ENCODE assay signal across 15 cellular contexts in genomic region chr1:23475134-23475628, GRCh38. TPM values are rescaled to one million over a fixed set of nuclear protein-coding genes. Genes with fewer than 3 reads are reported as not detected.
DNase-seq lines count a peak whose midpoint lies in the region; ATAC-seq, FAIRE-seq and TF ChIP-seq lines count a peak whose summit lies in the region.
"Had no signal": no experiment of that assay in that cellular context is flagged by ENCODE, and none has a peak within 500 bp of the region (broad histone marks: within the 10 kb centered on the region; RNA-seq: fewer than 3 reads in every experiment).

No MANE protein-coding gene starts in this region.

- no peak overlapping the region for H3K4me2 ChIP-seq in HepG2 (ENCODE audit: low read depth, low read length)
- peak overlapping the region; percentile 35 for H3K4me2 ChIP-seq in astrocyte (ENCODE audit: low read length)
- H3K4me2 ChIP-seq: GM23338 had no signal

- intact Hi-C loops in HepG2 (cut with micrococcal nuclease; ENCODE audit: unreplicated experiment), result no loop called here

- no peaks in the 10 kb centered on the region for H3K27me3 Mint-ChIP-seq in astrocyte (ENCODE audit: low read depth, unreplicated experiment)
- H3K27me3 Mint-ChIP-seq in immature natural killer cell (ENCODE audit: low read depth in 3 of 3), result peaks cover 2 to 8% (median 4%) of the 10 kb centered on the region in 3 donors

- H2AFZ ChIP-seq in HepG2 (ENCODE audit: low read length) (no peak overlapping the region), astrocyte (ENCODE audit: low read depth, low read length) (no peak overlapping the region)
- H2AFZ ChIP-seq: GM23338 had no signal

- H3K36me3 ChIP-seq in liver (ENCODE audit: control insufficient read depth in 4 of 4, insufficient read depth in 3 of 4, low read depth in 1 of 4, low read length in 3 of 4) (no peaks in the 10 kb centered on the region), HepG2 (replicated peaks in 1 of 2; ENCODE audit: control insufficient read depth in 1 of 2, insufficient read depth in 2 of 2, low read length in 2 of 2) (no peaks in the 10 kb centered on the region), astrocyte (ENCODE audit: insufficient read depth, low read length) (no peaks in the 10 kb centered on the region)
- H3K36me3 ChIP-seq: colonic mucosa had no signal

- H3K27me3 ChIP-seq in liver (ENCODE audit: control insufficient read depth in 4 of 4, insufficient read depth in 4 of 4, low read length in 3 of 4) (no peaks in the 10 kb centered on the region), HepG2 (ENCODE audit: control insufficient read depth in 1 of 2, insufficient read depth in 2 of 2, low read length in 2 of 2) (no peaks in the 10 kb centered on the region), astrocyte (ENCODE audit: insufficient read depth, low read length) (no peaks in the 10 kb centered on the region)
- H3K27me3 ChIP-seq: colonic mucosa had no signal

- DNase-seq in HepG2 (ENCODE audit: low spot score), result no peak
- DNase-seq in astrocyte (ENCODE audit: low read depth), result peak; percentile 95
- peak; percentile 65 for DNase-seq in inferior parietal cortex (ENCODE audit: extremely low spot score)
- DNase-seq in activated CD4-positive, CD25-positive, alpha-beta regulatory T cell treated with anti-CD3 and anti-CD28 coated beads, Interleukin-2, amount 50 U/mL, for 72 hours, result no peak
- DNase-seq in NCI-H1105 treated with DMSO at 0.1 percent for 48 hours (lab: John Stamatoyannopoulos, UW), result no peak
- no peak for DNase-seq in immature natural killer cell
- DNase-seq: CD4-positive, CD25-positive, alpha-beta regulatory T cell; colonic mucosa; NCI-H2107 had no signal

- no peak for TF ChIP-seq RAD21 in liver (IDR thresholded peaks at IDR 0.05)
- no peak for TF ChIP-seq RAD21 in HepG2 (CRISPR knock-in tag; IDR thresholded peaks at IDR 0.05)

- H3K4me3 ChIP-seq in liver (ENCODE audit: low read depth in 1 of 3, low read length in 3 of 3), result no peak overlapping the region
- no peak overlapping the region for H3K4me3 ChIP-seq in HepG2 (replicated peaks in 1 of 3; ENCODE audit: insufficient read depth in 1 of 3, low read depth in 2 of 3, low read length in 3 of 3)
- H3K4me3 ChIP-seq in astrocyte (ENCODE audit: insufficient read depth, low read depth, low read length), result no peak overlapping the region
- H3K4me3 ChIP-seq: colonic mucosa, GM23338, SK-N-MC had no signal

- H4K20me1 ChIP-seq in HepG2 (ENCODE audit: insufficient read depth, low read length) (no peaks in the 10 kb centered on the region), astrocyte (ENCODE audit: insufficient read depth, low read length) (peaks cover 62% of the 10 kb centered on the region)

- peaks cover 14% of the 10 kb centered on the region for H3K36me3 Mint-ChIP-seq in astrocyte (ENCODE audit: low read depth, unreplicated experiment)
- H3K36me3 Mint-ChIP-seq in immature natural killer cell, result no peaks in the 10 kb centered on the region
- H3K36me3 Mint-ChIP-seq: CD4-positive, CD25-positive, alpha-beta regulatory T cell; stimulated activated memory B cell treated with anti-CD40 and anti-IgM and Interleukin-4, amounts not matched to agents 10 μg/mL and 1 μg/mL and 100 μg/mL, for 72 hours had no signal

- TF ChIP-seq CTCF in liver (IDR thresholded peaks at IDR 0.05; ENCODE audit: low read depth, low read length, missing input control) (no peak), HepG2 (CRISPR knock-in tag; IDR thresholded peaks at IDR 0.05) (no peak), astrocyte (IDR thresholded peaks at IDR 0.05; ENCODE audit: insufficient read depth, low read depth, low read length) (no peak)

- BruUV-seq in HepG2 (replicated peaks; lab: Mats Ljungman, UMichigan), result no TSS peak

- H3K9me3 Mint-ChIP-seq in astrocyte (ENCODE audit: unreplicated experiment) (no peaks in the 10 kb centered on the region), immature natural killer cell (no peaks in the 10 kb centered on the region)
- H3K9me3 Mint-ChIP-seq: CD4-positive, CD25-positive, alpha-beta regulatory T cell; GM23338; stimulated activated memory B cell treated with anti-CD40 and anti-IgM and Interleukin-4, amounts not matched to agents 10 μg/mL and 1 μg/mL and 100 μg/mL, for 72 hours had no signal

- H3K9me3 ChIP-seq in liver (ENCODE audit: control insufficient read depth in 4 of 4, low read length in 3 of 4) (no peaks in the 10 kb centered on the region), HepG2 (ENCODE audit: low read length) (no peaks in the 10 kb centered on the region), astrocyte (ENCODE audit: insufficient read depth, low read depth, low read length) (no peaks in the 10 kb centered on the region)
- H3K9me3 ChIP-seq: colonic mucosa had no signal

- peaks cover 56% of the 10 kb centered on the region for H3K79me2 ChIP-seq in HepG2 (ENCODE audit: insufficient read depth, low read length)
- H3K79me2 ChIP-seq in astrocyte (ENCODE audit: insufficient read depth, low read length), result no peaks in the 10 kb centered on the region

- WGBS in liver, result 62% methylated on average over 6 of the region's 6 CpGs
- WGBS in HepG2 (ENCODE audit: low lambda C conversion rate), result 95% methylated on average over 6 of the region's 6 CpGs

- POLR2A ChIA-PET in HepG2 (lab: Yijun Ruan, JAX), result interaction anchor here (0.7 to 0.9 kb wide), 2 partner anchors 9 to 16 kb away, joined by 4 to 5 read pairs; partner anchors contain the start of gene ASAP3

- ATAC-seq in HepG2, result no peak
- no peak for ATAC-seq in GM18505 (IDR thresholded peaks at IDR 0.05; ENCODE audit: unreplicated experiment)
- ATAC-seq: GM23338; stimulated activated memory B cell treated with anti-CD40 and anti-IgM and Interleukin-4, amounts not matched to agents 10 μg/mL and 1 μg/mL and 100 μg/mL, for 72 hours had no signal

- H3K27ac ChIP-seq in liver (ENCODE audit: low read depth in 1 of 2, low read length in 2 of 2), result peak overlapping the region in 1 of 2 donors; percentile 52
- H3K27ac ChIP-seq in HepG2 (ENCODE audit: extremely low read length, insufficient read depth, low read length), result no peak overlapping the region
- H3K27ac ChIP-seq in astrocyte (ENCODE audit: low read depth, low read length), result peak overlapping the region; percentile 48
- H3K27ac ChIP-seq: colonic mucosa, SK-N-MC had no signal

- CTCF ChIA-PET in HepG2 (lab: Yijun Ruan, JAX; ENCODE audit: low intra/inter-chr PET ratio, low total read pairs), result no interaction called here

- H3K4me3 Mint-ChIP-seq in astrocyte (ENCODE audit: unreplicated experiment) (no peak overlapping the region), immature natural killer cell (no peak overlapping the region)
- H3K4me3 Mint-ChIP-seq: CD4-positive, CD25-positive, alpha-beta regulatory T cell; GM23338; stimulated activated memory B cell treated with anti-CD40 and anti-IgM and Interleukin-4, amounts not matched to agents 10 μg/mL and 1 μg/mL and 100 μg/mL, for 72 hours had no signal

- FAIRE-seq in HepG2 (lab: Jason Lieb, UNC) (no peak), astrocyte (lab: Jason Lieb, UNC) (peak; percentile 65)
- FAIRE-seq: GM18507 had no signal

- in situ Hi-C loops in HepG2 (cut with HindIII; ENCODE audit: extremely low pct_ligation_motif_present, low pct_unique_long_range_greater_than_20kb), result no loop called here

- TF ChIP-seq POLR2A in HepG2 (IDR thresholded peaks at IDR 0.05; ENCODE audit: insufficient read depth in 1 of 2, low read depth in 2 of 2, low read length in 2 of 2) (no peak), GM18505 (IDR thresholded peaks at IDR 0.05; ENCODE audit: borderline replicate concordance, extremely low read depth, insufficient read depth, insufficient read length) (no peak)

- TF ChIP-seq EP300 in HepG2 (IDR thresholded peaks at IDR 0.05; ENCODE audit: low read depth in 2 of 2, low read length in 2 of 2) (no peak), HepG2 (CRISPR knock-in tag; IDR thresholded peaks at IDR 0.05; ENCODE audit: borderline replicate concordance) (no peak)

- H3K27ac Mint-ChIP-seq in astrocyte (ENCODE audit: unreplicated experiment) (peak overlapping the region; percentile 48), immature natural killer cell (no peak overlapping the region)
- H3K27ac Mint-ChIP-seq: CD4-positive, CD25-positive, alpha-beta regulatory T cell; GM23338; stimulated activated memory B cell treated with anti-CD40 and anti-IgM and Interleukin-4, amounts not matched to agents 10 μg/mL and 1 μg/mL and 100 μg/mL, for 72 hours had no signal

- no peak overlapping the region for H3K9ac ChIP-seq in liver (ENCODE audit: low read depth in 1 of 2, low read length in 2 of 2)
- no peak overlapping the region for H3K9ac ChIP-seq in HepG2 (ENCODE audit: insufficient read depth, low read depth, low read length)
- peak overlapping the region; percentile 0 for H3K9ac ChIP-seq in astrocyte (ENCODE audit: low read length)

- H3K4me1 Mint-ChIP-seq in astrocyte (ENCODE audit: low read depth, unreplicated experiment) (peaks cover 41% of the 10 kb centered on the region), immature natural killer cell (no peaks in the 10 kb centered on the region)

- H3K4me1 ChIP-seq in liver (ENCODE audit: control insufficient read depth in 4 of 4, insufficient read depth in 4 of 4, low read length in 3 of 4) (peaks cover 23 to 79% (median 64%) of the 10 kb centered on the region in 4 donors), HepG2 (ENCODE audit: insufficient read depth, low read length) (peaks cover 83% of the 10 kb centered on the region), astrocyte (ENCODE audit: insufficient read depth, low read length) (peaks cover 15% of the 10 kb centered on the region)
- H3K4me1 ChIP-seq: colonic mucosa had no signal

RNA-seq across cellular contexts. Expression of gene ASAP3, which starts 8.8 kb away (rescaled TPM):
- total RNA-seq in liver (10 to 100 TPM; 20.9 to 25.9 TPM), HepG2 (2016; rRNA removed; fragmentation: Illumina TruSeq; extraction: Trizol) (28.6 and 37.0 TPM in 2 replicates), astrocyte (32.1 and 33.5 TPM in 2 replicates)
- polyA plus RNA-seq in liver (10 to 100 TPM in 1 of 2 donors, 1 to 10 TPM in 1; 8.3 to 12.5 TPM), HepG2 (2011; rRNA removed) (32.6 and 39.4 TPM in 2 replicates), immature natural killer cell (not detected)
- total RNA-seq in HepG2 (2016; cell fraction: cytosol; rRNA removed; fragmentation: Illumina TruSeq; extraction: Trizol; ENCODE audit: low read depth), result 2.7 and 3.4 TPM in 2 replicates
- total RNA-seq in HepG2 (2016; cell fraction: insoluble cytoplasmic fraction; rRNA removed; fragmentation: Illumina TruSeq; extraction: Trizol), result 22.9 and 36.7 TPM in 2 replicates
- 11.2 and 12.2 TPM in 2 replicates for total RNA-seq in HepG2 (2016; cell fraction: membrane; rRNA removed; fragmentation: Illumina TruSeq; extraction: Trizol)
- total RNA-seq in HepG2 (2016; cell fraction: nucleus; rRNA removed; fragmentation: Illumina TruSeq; extraction: Trizol), result 38.3 and 42.3 TPM in 2 replicates
- polyA plus RNA-seq in HepG2 (2011; cell fraction: cytosol; rRNA removed), result 15.0 and 17.0 TPM in 2 replicates
- polyA plus RNA-seq in HepG2 (2011; cell fraction: nucleus; rRNA removed), result 159 and 182 TPM in 2 replicates
- 11.8 and 19.4 TPM in 2 replicates for polyA plus RNA-seq in HepG2 (2012)
- 1.9 and 2.7 TPM in 2 replicates for polyA plus RNA-seq in HepG2 (2016; cell fraction: cytosol; fragmentation: Illumina TruSeq; extraction: Trizol; ENCODE audit: low read depth)
- 17.8 and 23.3 TPM in 2 replicates for polyA plus RNA-seq in HepG2 (2016; cell fraction: insoluble cytoplasmic fraction; fragmentation: Illumina TruSeq; extraction: Trizol; ENCODE audit: low read depth)
- polyA plus RNA-seq in HepG2 (2016; cell fraction: membrane; fragmentation: Illumina TruSeq; extraction: Trizol; ENCODE audit: low read depth), result 5.9 and 6.1 TPM in 2 replicates
- polyA plus RNA-seq in HepG2 (2016; cell fraction: nucleus; fragmentation: Illumina TruSeq; extraction: Trizol; ENCODE audit: insufficient read depth, low read depth), result 81.5 and 89.0 TPM in 2 replicates
- polyA minus RNA-seq in HepG2 (2011; rRNA and poly(A)+ RNA removed; ENCODE audit: low replicate concordance), result 8.3 and 44.4 TPM in 2 replicates
- polyA minus RNA-seq in HepG2 (2011; cell fraction: cytosol; rRNA and poly(A)+ RNA removed), result 11.9 and 18.9 TPM in 2 replicates
- polyA minus RNA-seq in HepG2 (2011; cell fraction: nucleus; rRNA and poly(A)+ RNA removed), result 19.4 and 24.2 TPM in 2 replicates

RNA-seq across cellular contexts. Expression of gene TCEA3, which starts 50.6 kb away (rescaled TPM):
- total RNA-seq in liver (10 to 100 TPM; 29.6 to 49.3 TPM), HepG2 (2016; rRNA removed; fragmentation: Illumina TruSeq; extraction: Trizol) (81.5 and 84.6 TPM in 2 replicates), astrocyte (3.3 and 3.4 TPM in 2 replicates)
- polyA plus RNA-seq in liver (100 to 1,000 TPM in 1 of 2 donors, 10 to 100 TPM in 1; 45.8 to 142 TPM), HepG2 (2011; rRNA removed) (55.5 and 57.9 TPM in 2 replicates), immature natural killer cell (1 to 10 TPM in 2 of 3 donors, under 1 TPM in 1; 0.71 to 2.4 (median 1.1) TPM)
- total RNA-seq in HepG2 (2016; cell fraction: cytosol; rRNA removed; fragmentation: Illumina TruSeq; extraction: Trizol; ENCODE audit: low read depth), result 62.6 and 67.5 TPM in 2 replicates
- 77.6 and 83.3 TPM in 2 replicates for total RNA-seq in HepG2 (2016; cell fraction: insoluble cytoplasmic fraction; rRNA removed; fragmentation: Illumina TruSeq; extraction: Trizol)
- total RNA-seq in HepG2 (2016; cell fraction: membrane; rRNA removed; fragmentation: Illumina TruSeq; extraction: Trizol), result 58.1 and 63.2 TPM in 2 replicates
- 55.6 and 64.4 TPM in 2 replicates for total RNA-seq in HepG2 (2016; cell fraction: nucleus; rRNA removed; fragmentation: Illumina TruSeq; extraction: Trizol)
- 41.6 and 53.2 TPM in 2 replicates for polyA plus RNA-seq in HepG2 (2011; cell fraction: cytosol; rRNA removed)
- 94.8 and 103 TPM in 2 replicates for polyA plus RNA-seq in HepG2 (2011; cell fraction: nucleus; rRNA removed)
- polyA plus RNA-seq in HepG2 (2012), result 43.1 and 68.0 TPM in 2 replicates
- polyA plus RNA-seq in HepG2 (2016; cell fraction: cytosol; fragmentation: Illumina TruSeq; extraction: Trizol; ENCODE audit: low read depth), result 77.6 and 80.8 TPM in 2 replicates
- 107 and 119 TPM in 2 replicates for polyA plus RNA-seq in HepG2 (2016; cell fraction: insoluble cytoplasmic fraction; fragmentation: Illumina TruSeq; extraction: Trizol; ENCODE audit: low read depth)
- 67.2 and 70.2 TPM in 2 replicates for polyA plus RNA-seq in HepG2 (2016; cell fraction: membrane; fragmentation: Illumina TruSeq; extraction: Trizol; ENCODE audit: low read depth)
- 133 and 140 TPM in 2 replicates for polyA plus RNA-seq in HepG2 (2016; cell fraction: nucleus; fragmentation: Illumina TruSeq; extraction: Trizol; ENCODE audit: insufficient read depth, low read depth)
- polyA minus RNA-seq in HepG2 (2011; rRNA and poly(A)+ RNA removed; ENCODE audit: low replicate concordance), result 2.4 and 21.3 TPM in 2 replicates
- 14.4 and 14.5 TPM in 2 replicates for polyA minus RNA-seq in HepG2 (2011; cell fraction: cytosol; rRNA and poly(A)+ RNA removed)
- 28.3 and 31.7 TPM in 2 replicates for polyA minus RNA-seq in HepG2 (2011; cell fraction: nucleus; rRNA and poly(A)+ RNA removed)
- total RNA-seq: GM23338 had no signal
- polyA plus RNA-seq: GM23338 had no signal

RNA-seq across cellular contexts. Expression of gene E2F2, which starts 55.9 kb away (rescaled TPM):
- total RNA-seq in liver, result 10 to 100 TPM in 1 of 2 donors, under 1 TPM in 1; 0.08 to 79.9 TPM
- polyA plus RNA-seq in liver, result under 1 TPM; 0.36 to 0.53 TPM
- 5.7 and 6.6 TPM in 2 replicates for total RNA-seq in HepG2 (2016; rRNA removed; fragmentation: Illumina TruSeq; extraction: Trizol)
- 1.1 and 1.3 TPM in 2 replicates for total RNA-seq in HepG2 (2016; cell fraction: cytosol; rRNA removed; fragmentation: Illumina TruSeq; extraction: Trizol; ENCODE audit: low read depth)
- 4.9 and 6.0 TPM in 2 replicates for total RNA-seq in HepG2 (2016; cell fraction: insoluble cytoplasmic fraction; rRNA removed; fragmentation: Illumina TruSeq; extraction: Trizol)
- total RNA-seq in HepG2 (2016; cell fraction: membrane; rRNA removed; fragmentation: Illumina TruSeq; extraction: Trizol), result 2.6 TPM in 2 replicates
- total RNA-seq in HepG2 (2016; cell fraction: nucleus; rRNA removed; fragmentation: Illumina TruSeq; extraction: Trizol), result 5.1 and 7.1 TPM in 2 replicates
- 0.50 and 0.65 TPM in 2 replicates for polyA plus RNA-seq in HepG2 (2011; rRNA removed)
- 0.29 and 0.35 TPM in 2 replicates for polyA plus RNA-seq in HepG2 (2011; cell fraction: cytosol; rRNA removed)
- 1.9 TPM in 2 replicates for polyA plus RNA-seq in HepG2 (2011; cell fraction: nucleus; rRNA removed)
- 0.63 and 1.4 TPM in 2 replicates for polyA plus RNA-seq in HepG2 (2012)
- polyA plus RNA-seq in HepG2 (2016; cell fraction: cytosol; fragmentation: Illumina TruSeq; extraction: Trizol; ENCODE audit: low read depth), result 0.24 and 0.26 TPM in 2 replicates
- polyA plus RNA-seq in HepG2 (2016; cell fraction: insoluble cytoplasmic fraction; fragmentation: Illumina TruSeq; extraction: Trizol; ENCODE audit: low read depth), result 3.4 and 4.2 TPM in 2 replicates
- 0.62 and 0.69 TPM in 2 replicates for polyA plus RNA-seq in HepG2 (2016; cell fraction: membrane; fragmentation: Illumina TruSeq; extraction: Trizol; ENCODE audit: low read depth)
- 12.8 and 14.2 TPM in 2 replicates for polyA plus RNA-seq in HepG2 (2016; cell fraction: nucleus; fragmentation: Illumina TruSeq; extraction: Trizol; ENCODE audit: insufficient read depth, low read depth)
- polyA minus RNA-seq in HepG2 (2011; rRNA and poly(A)+ RNA removed; ENCODE audit: low replicate concordance), result 1.8 and 19.5 TPM in 2 replicates
- 0.79 and 1.1 TPM in 2 replicates for polyA minus RNA-seq in HepG2 (2011; cell fraction: cytosol; rRNA and poly(A)+ RNA removed)
- 0.87 and 1.3 TPM in 2 replicates for polyA minus RNA-seq in HepG2 (2011; cell fraction: nucleus; rRNA and poly(A)+ RNA removed)
- total RNA-seq in astrocyte, result 0.11 TPM in 1 of 2 replicates, not detected in the other
- polyA plus RNA-seq in immature natural killer cell, result 1 to 10 TPM in 2 of 3 donors, under 1 TPM in 1; 0.28 to 1.3 (median 1.2) TPM

Comparison
In these comparisons a context has a peak if more than half of its experiments do, and no peak if none do; other contexts are left out.
1. DNase-seq: peak in astrocyte (single experiment) and inferior parietal cortex (single experiment); none in HepG2 (single experiment), activated CD4-positive, CD25-positive, alpha-beta regulatory T cell treated with anti-CD3 and anti-CD28 coated beads, Interleukin-2, amount 50 U/mL, for 72 hours (single experiment), NCI-H1105 treated with DMSO at 0.1 percent for 48 hours (single experiment) and immature natural killer cell (0 of 3).